Comparison of ENCODE assay signal across 1 cellular context in the genomic region with DNA sequence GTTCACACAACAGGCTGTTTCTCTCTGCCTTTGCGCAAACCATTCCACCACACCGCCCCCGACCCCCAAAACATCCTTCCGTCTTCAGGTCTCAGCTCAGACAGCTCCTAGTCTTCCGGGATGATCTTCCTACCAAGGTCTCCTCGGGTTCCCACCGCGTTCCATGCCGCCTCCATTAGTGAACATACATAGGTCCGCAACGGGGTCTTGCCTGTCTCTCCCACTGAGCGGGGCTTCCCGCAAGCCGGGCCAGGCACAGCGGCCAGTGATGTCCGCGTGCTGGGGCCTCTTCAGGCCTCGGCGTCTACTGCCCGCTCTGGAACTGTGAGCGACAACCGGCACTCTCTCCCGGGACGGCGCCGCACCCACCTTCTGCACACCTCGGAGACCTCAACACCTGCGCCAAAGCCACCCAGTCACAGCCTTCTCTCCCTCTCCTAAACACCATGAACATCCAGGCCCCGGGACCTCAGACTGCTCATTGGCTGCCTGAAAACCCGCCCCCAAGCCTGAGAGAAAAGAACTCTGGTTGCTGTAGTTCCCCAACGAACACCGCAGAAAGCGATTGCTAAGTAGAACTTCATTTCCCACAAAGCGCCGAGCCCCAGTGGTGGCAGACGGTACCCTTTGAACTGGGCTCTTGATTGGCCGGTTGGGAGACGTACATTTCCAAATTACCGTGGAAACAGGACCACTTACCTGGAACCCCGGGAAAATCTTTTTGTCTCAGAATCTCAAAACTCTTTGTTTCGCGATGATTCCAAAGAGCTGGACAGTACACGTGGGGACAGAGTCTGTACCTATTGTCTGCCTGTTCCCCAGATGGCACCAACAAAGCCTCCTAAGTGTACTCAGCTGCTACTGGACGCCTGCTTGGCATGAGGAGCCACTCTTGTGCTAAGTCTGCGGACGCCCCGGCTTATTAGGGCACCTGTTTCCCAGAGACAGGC.
TF ChIP-seq lines count a peak whose summit lies in the region.

No MANE protein-coding gene starts in this region.

TF ChIP-seq in H1, 55 proteins besides CTCF, POLR2A, EP300 and RAD21:
- TF ChIP-seq SP4 (IDR thresholded peaks at IDR 0.05; ENCODE audit: low read length) (no peak), CTBP2 (IDR thresholded peaks at IDR 0.05; ENCODE audit: borderline replicate concordance, insufficient read depth, insufficient read length, low read length) (no peak), KDM4A (IDR thresholded peaks at IDR 0.05; ENCODE audit: low read depth, low read length, severe bottlenecking) (peak; percentile 66), BACH1 (IDR thresholded peaks at IDR 0.05; ENCODE audit: low read length) (no peak), SP1 (IDR thresholded peaks at IDR 0.05; ENCODE audit: low read depth, low read length) (peak; percentile 61; the same call in 1 of the 2 replicates), SIRT6 (IDR thresholded peaks at IDR 0.05; ENCODE audit: low read length) (no peak), CHD1 (IDR thresholded peaks at IDR 0.05; ENCODE audit: low read depth, low read length) (no peak), POU5F1 (IDR thresholded peaks at IDR 0.05; ENCODE audit: low read depth, low read length) (no peak), HDAC2 (IDR thresholded peaks at IDR 0.05; ENCODE audit: borderline replicate concordance in 1 of 2, low read depth in 2 of 2, low read length in 2 of 2) (no peak), SP2 (IDR thresholded peaks at IDR 0.05; ENCODE audit: low read length) (no peak), TCF12 (IDR thresholded peaks at IDR 0.05; ENCODE audit: low read depth, low read length) (no peak), RFX5 (IDR thresholded peaks at IDR 0.05; ENCODE audit: borderline replicate concordance, low read depth, low read length) (no peak), BRCA1 (IDR thresholded peaks at IDR 0.05; ENCODE audit: low read depth, low read length) (no peak), HDAC6 (IDR thresholded peaks at IDR 0.05; ENCODE audit: low read depth, low read length) (no peak), CHD2 (IDR thresholded peaks at IDR 0.05; ENCODE audit: low read length) (peak; percentile 79), YY1 (IDR thresholded peaks at IDR 0.05; ENCODE audit: low read depth, low read length) (no peak), JUND (IDR thresholded peaks at IDR 0.05; ENCODE audit: low read length) (no peak), ASH2L (IDR thresholded peaks at IDR 0.05; ENCODE audit: low read length) (no peak), SAP30 (IDR thresholded peaks at IDR 0.05; ENCODE audit: insufficient read depth, insufficient replicate concordance, low read length) (no peak), EGR1 (IDR thresholded peaks at IDR 0.05; ENCODE audit: borderline replicate concordance, low read depth, low read length) (no peak), SIN3A (conservative IDR thresholded peaks at IDR 0.05 in 1 of 2, IDR thresholded peaks at IDR 0.05 in 1 of 2; ENCODE audit: low read depth in 1 of 2, low read length in 2 of 2) (peak in 1 of 2 experiments; percentile 84; a peak in 2 of 4 replicates), BCL11A (IDR thresholded peaks at IDR 0.05; ENCODE audit: low read depth in 2 of 2, low read length in 2 of 2) (no peak), FOSL1 (IDR thresholded peaks at IDR 0.05; ENCODE audit: insufficient read depth, low read depth, low read length) (no peak), TEAD4 (IDR thresholded peaks at IDR 0.05; ENCODE audit: low read depth, low read length) (no peak), GABPA (IDR thresholded peaks at IDR 0.05; ENCODE audit: borderline replicate concordance, insufficient read depth, low read length) (no peak), TAF7 (optimal IDR thresholded peaks at IDR 0.05; ENCODE audit: borderline replicate concordance, low read depth, low read length) (no peak), RNF2 (IDR thresholded peaks at IDR 0.05; ENCODE audit: borderline replicate concordance, low read depth, low read length, missing control alignments, poor library complexity, severe bottlenecking) (no peak), SIX5 (IDR thresholded peaks at IDR 0.05; ENCODE audit: low read depth, low read length) (peak; percentile 87), RBBP5 (IDR thresholded peaks at IDR 0.05; ENCODE audit: borderline replicate concordance, low read depth, low read length) (no peak), KDM5A (IDR thresholded peaks at IDR 0.05; ENCODE audit: low read length) (no peak), GTF2F1 (IDR thresholded peaks at IDR 0.05; ENCODE audit: borderline replicate concordance, low read depth, low read length) (no peak), SRF (IDR thresholded peaks at IDR 0.05; ENCODE audit: low read depth, low read length) (no peak), EZH2 (IDR thresholded peaks at IDR 0.05; ENCODE audit: low read depth, low read length, severe bottlenecking) (no peak), CREB1 (IDR thresholded peaks at IDR 0.05) (peak; percentile 17; the same call in 1 of the 2 replicates), PHF8 (conservative IDR thresholded peaks at IDR 0.05; ENCODE audit: low read depth, low read length) (0 out of 2 replicates have a peak, but pooled peaks have one; percentile 41), NANOG (IDR thresholded peaks at IDR 0.05; ENCODE audit: insufficient read depth, low read depth, low read length, poor library complexity, severe bottlenecking) (no peak), TBP (IDR thresholded peaks at IDR 0.05; ENCODE audit: low read depth, low read length) (peak; percentile 69), CEBPB (IDR thresholded peaks at IDR 0.05; ENCODE audit: low read depth, low read length) (no peak), JUN (IDR thresholded peaks at IDR 0.05; ENCODE audit: low read depth, low read length) (no peak), SUZ12 (IDR thresholded peaks at IDR 0.05; ENCODE audit: low read length) (no peak), MAFK (IDR thresholded peaks at IDR 0.05; ENCODE audit: low read depth, low read length) (no peak), TAF1 (IDR thresholded peaks at IDR 0.05; ENCODE audit: low read depth, low read length) (peak; percentile 55; the same call in 1 of the 2 replicates), POLR2AphosphoS5 (IDR thresholded peaks at IDR 0.05; ENCODE audit: low read depth, low read length) (peak; percentile 71), NRF1 (IDR thresholded peaks at IDR 0.05; ENCODE audit: low read depth, low read length) (no peak), KDM1A (IDR thresholded peaks at IDR 0.05; ENCODE audit: borderline replicate concordance, low read length) (no peak), CBX8 (IDR thresholded peaks at IDR 0.05; ENCODE audit: borderline replicate concordance, low read depth, low read length) (no peak), CBX5 (IDR thresholded peaks at IDR 0.05; ENCODE audit: low read depth, low read length) (no peak), RXRA (IDR thresholded peaks at IDR 0.05; ENCODE audit: insufficient read depth, low read depth, low read length) (no peak), ZNF274 (IDR thresholded peaks at IDR 0.05; ENCODE audit: borderline replicate concordance, extremely low read depth, low read length) (no peak)
- TF ChIP-seq, protein P1, sequence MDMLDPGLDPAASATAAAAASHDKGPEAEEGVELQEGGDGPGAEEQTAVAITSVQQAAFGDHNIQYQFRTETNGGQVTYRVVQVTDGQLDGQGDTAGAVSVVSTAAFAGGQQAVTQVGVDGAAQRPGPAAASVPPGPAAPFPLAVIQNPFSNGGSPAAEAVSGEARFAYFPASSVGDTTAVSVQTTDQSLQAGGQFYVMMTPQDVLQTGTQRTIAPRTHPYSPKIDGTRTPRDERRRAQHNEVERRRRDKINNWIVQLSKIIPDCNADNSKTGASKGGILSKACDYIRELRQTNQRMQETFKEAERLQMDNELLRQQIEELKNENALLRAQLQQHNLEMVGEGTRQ (IDR thresholded peaks at IDR 0.05; ENCODE audit: low read length), result no peak
- TF ChIP-seq, protein P2, sequence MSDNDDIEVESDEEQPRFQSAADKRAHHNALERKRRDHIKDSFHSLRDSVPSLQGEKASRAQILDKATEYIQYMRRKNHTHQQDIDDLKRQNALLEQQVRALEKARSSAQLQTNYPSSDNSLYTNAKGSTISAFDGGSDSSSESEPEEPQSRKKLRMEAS (IDR thresholded peaks at IDR 0.05), result peak; percentile 55; the same call in 1 of the 2 replicates
- TF ChIP-seq, protein P3, sequence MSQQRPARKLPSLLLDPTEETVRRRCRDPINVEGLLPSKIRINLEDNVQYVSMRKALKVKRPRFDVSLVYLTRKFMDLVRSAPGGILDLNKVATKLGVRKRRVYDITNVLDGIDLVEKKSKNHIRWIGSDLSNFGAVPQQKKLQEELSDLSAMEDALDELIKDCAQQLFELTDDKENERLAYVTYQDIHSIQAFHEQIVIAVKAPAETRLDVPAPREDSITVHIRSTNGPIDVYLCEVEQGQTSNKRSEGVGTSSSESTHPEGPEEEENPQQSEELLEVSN (IDR thresholded peaks at IDR 0.05), result 0 out of 2 replicates have a peak, but pooled peaks have one; percentile 25
- TF ChIP-seq, protein P4, sequence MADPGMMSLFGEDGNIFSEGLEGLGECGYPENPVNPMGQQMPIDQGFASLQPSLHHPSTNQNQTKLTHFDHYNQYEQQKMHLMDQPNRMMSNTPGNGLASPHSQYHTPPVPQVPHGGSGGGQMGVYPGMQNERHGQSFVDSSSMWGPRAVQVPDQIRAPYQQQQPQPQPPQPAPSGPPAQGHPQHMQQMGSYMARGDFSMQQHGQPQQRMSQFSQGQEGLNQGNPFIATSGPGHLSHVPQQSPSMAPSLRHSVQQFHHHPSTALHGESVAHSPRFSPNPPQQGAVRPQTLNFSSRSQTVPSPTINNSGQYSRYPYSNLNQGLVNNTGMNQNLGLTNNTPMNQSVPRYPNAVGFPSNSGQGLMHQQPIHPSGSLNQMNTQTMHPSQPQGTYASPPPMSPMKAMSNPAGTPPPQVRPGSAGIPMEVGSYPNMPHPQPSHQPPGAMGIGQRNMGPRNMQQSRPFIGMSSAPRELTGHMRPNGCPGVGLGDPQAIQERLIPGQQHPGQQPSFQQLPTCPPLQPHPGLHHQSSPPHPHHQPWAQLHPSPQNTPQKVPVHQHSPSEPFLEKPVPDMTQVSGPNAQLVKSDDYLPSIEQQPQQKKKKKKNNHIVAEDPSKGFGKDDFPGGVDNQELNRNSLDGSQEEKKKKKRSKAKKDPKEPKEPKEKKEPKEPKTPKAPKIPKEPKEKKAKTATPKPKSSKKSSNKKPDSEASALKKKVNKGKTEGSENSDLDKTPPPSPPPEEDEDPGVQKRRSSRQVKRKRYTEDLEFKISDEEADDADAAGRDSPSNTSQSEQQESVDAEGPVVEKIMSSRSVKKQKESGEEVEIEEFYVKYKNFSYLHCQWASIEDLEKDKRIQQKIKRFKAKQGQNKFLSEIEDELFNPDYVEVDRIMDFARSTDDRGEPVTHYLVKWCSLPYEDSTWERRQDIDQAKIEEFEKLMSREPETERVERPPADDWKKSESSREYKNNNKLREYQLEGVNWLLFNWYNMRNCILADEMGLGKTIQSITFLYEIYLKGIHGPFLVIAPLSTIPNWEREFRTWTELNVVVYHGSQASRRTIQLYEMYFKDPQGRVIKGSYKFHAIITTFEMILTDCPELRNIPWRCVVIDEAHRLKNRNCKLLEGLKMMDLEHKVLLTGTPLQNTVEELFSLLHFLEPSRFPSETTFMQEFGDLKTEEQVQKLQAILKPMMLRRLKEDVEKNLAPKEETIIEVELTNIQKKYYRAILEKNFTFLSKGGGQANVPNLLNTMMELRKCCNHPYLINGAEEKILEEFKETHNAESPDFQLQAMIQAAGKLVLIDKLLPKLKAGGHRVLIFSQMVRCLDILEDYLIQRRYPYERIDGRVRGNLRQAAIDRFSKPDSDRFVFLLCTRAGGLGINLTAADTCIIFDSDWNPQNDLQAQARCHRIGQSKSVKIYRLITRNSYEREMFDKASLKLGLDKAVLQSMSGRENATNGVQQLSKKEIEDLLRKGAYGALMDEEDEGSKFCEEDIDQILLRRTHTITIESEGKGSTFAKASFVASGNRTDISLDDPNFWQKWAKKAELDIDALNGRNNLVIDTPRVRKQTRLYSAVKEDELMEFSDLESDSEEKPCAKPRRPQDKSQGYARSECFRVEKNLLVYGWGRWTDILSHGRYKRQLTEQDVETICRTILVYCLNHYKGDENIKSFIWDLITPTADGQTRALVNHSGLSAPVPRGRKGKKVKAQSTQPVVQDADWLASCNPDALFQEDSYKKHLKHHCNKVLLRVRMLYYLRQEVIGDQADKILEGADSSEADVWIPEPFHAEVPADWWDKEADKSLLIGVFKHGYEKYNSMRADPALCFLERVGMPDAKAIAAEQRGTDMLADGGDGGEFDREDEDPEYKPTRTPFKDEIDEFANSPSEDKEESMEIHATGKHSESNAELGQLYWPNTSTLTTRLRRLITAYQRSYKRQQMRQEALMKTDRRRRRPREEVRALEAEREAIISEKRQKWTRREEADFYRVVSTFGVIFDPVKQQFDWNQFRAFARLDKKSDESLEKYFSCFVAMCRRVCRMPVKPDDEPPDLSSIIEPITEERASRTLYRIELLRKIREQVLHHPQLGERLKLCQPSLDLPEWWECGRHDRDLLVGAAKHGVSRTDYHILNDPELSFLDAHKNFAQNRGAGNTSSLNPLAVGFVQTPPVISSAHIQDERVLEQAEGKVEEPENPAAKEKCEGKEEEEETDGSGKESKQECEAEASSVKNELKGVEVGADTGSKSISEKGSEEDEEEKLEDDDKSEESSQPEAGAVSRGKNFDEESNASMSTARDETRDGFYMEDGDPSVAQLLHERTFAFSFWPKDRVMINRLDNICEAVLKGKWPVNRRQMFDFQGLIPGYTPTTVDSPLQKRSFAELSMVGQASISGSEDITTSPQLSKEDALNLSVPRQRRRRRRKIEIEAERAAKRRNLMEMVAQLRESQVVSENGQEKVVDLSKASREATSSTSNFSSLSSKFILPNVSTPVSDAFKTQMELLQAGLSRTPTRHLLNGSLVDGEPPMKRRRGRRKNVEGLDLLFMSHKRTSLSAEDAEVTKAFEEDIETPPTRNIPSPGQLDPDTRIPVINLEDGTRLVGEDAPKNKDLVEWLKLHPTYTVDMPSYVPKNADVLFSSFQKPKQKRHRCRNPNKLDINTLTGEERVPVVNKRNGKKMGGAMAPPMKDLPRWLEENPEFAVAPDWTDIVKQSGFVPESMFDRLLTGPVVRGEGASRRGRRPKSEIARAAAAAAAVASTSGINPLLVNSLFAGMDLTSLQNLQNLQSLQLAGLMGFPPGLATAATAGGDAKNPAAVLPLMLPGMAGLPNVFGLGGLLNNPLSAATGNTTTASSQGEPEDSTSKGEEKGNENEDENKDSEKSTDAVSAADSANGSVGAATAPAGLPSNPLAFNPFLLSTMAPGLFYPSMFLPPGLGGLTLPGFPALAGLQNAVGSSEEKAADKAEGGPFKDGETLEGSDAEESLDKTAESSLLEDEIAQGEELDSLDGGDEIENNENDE (IDR thresholded peaks at IDR 0.05; ENCODE audit: insufficient replicate concordance, low read length), result no peak
- TF ChIP-seq, protein P5, sequence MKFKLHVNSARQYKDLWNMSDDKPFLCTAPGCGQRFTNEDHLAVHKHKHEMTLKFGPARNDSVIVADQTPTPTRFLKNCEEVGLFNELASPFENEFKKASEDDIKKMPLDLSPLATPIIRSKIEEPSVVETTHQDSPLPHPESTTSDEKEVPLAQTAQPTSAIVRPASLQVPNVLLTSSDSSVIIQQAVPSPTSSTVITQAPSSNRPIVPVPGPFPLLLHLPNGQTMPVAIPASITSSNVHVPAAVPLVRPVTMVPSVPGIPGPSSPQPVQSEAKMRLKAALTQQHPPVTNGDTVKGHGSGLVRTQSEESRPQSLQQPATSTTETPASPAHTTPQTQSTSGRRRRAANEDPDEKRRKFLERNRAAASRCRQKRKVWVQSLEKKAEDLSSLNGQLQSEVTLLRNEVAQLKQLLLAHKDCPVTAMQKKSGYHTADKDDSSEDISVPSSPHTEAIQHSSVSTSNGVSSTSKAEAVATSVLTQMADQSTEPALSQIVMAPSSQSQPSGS (IDR thresholded peaks at IDR 0.05; ENCODE audit: low read length), result no peak
- TF ChIP-seq, protein P6, sequence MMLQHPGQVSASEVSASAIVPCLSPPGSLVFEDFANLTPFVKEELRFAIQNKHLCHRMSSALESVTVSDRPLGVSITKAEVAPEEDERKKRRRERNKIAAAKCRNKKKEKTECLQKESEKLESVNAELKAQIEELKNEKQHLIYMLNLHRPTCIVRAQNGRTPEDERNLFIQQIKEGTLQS (IDR thresholded peaks at IDR 0.05; ENCODE audit: insufficient read depth, low read depth, low read length), result no peak
TF ChIP-seq in H1: peak in this region for 12.
